ENCODE assay signal across 18 cellular contexts in genomic region chr4:184806711-184807110, GRCh38.
"Had no signal": no experiment of that assay in that cellular context is flagged by ENCODE, and none has a peak within 500 bp of the region (broad histone marks: within the 10 kb centered on the region; RNA-seq: fewer than 3 reads in every experiment).

No MANE protein-coding gene starts in this region.

- ATAC-seq: activated CD8-positive, alpha-beta memory T cell treated with anti-CD3 and anti-CD28 coated beads, Interleukin-2, amount 10 ng/mL, durations not matched to agents 7 days and 5 days had no signal

- H3K9me3 Mint-ChIP-seq: activated B cell treated with CpG ODN at 0.5 μM for 24 hours; activated CD4-positive, alpha-beta memory T cell treated with anti-CD3 and anti-CD28 coated beads, Interleukin-2, amount 10 ng/mL, durations not matched to agents 7 days and 5 days; activated naive CD8-positive, alpha-beta T cell treated with anti-CD3 and anti-CD28 coated beads for 36 hours; nephron; T-helper 2 cell treated with Interferon-gamma antibody and Interleukin-4, amounts not matched to agents 5 μg/mL and 100 μg/mL, for 36 hours had no signal

- H3K4me1 Mint-ChIP-seq: activated CD8-positive, alpha-beta memory T cell treated with anti-CD3 and anti-CD28 coated beads, Interleukin-2, amount 10 ng/mL, durations not matched to agents 7 days and 5 days had no signal

- H3K4me3 Mint-ChIP-seq: activated B cell treated with CpG ODN at 0.5 μM for 24 hours; activated CD4-positive, alpha-beta memory T cell treated with anti-CD3 and anti-CD28 coated beads, Interleukin-2, amount 10 ng/mL, durations not matched to agents 7 days and 5 days; activated CD8-positive, alpha-beta memory T cell treated with anti-CD3 and anti-CD28 coated beads, Interleukin-2, amount 10 ng/mL, durations not matched to agents 7 days and 5 days; activated naive CD8-positive, alpha-beta T cell treated with anti-CD3 and anti-CD28 coated beads for 36 hours; nephron; T-helper 2 cell treated with Interferon-gamma antibody and Interleukin-4, amounts not matched to agents 5 μg/mL and 100 μg/mL, for 36 hours had no signal

- H3K36me3 Mint-ChIP-seq: activated CD8-positive, alpha-beta memory T cell treated with anti-CD3 and anti-CD28 coated beads, Interleukin-2, amount 10 ng/mL, durations not matched to agents 7 days and 5 days had no signal

- H3K27ac ChIP-seq: brain microvascular endothelial cell, tibial artery, uterus had no signal

- H3K27me3 ChIP-seq: brain microvascular endothelial cell, stomach, tibial artery, uterus had no signal

- H3K4me3 ChIP-seq: stomach, tibial artery, uterus had no signal

- H3K36me3 ChIP-seq: brain microvascular endothelial cell, uterus had no signal

- H3K9me3 ChIP-seq: SK-N-SH, stomach, tibial artery, uterus had no signal

- H3K27ac Mint-ChIP-seq: activated CD4-positive, alpha-beta memory T cell treated with anti-CD3 and anti-CD28 coated beads, Interleukin-2, amount 10 ng/mL, durations not matched to agents 7 days and 5 days; activated CD8-positive, alpha-beta memory T cell treated with anti-CD3 and anti-CD28 coated beads, Interleukin-2, amount 10 ng/mL, durations not matched to agents 7 days and 5 days; activated naive CD8-positive, alpha-beta T cell treated with anti-CD3 and anti-CD28 coated beads for 36 hours; T-helper 2 cell treated with Interferon-gamma antibody and Interleukin-4, amounts not matched to agents 5 μg/mL and 100 μg/mL, for 36 hours had no signal

- H3K27me3 Mint-ChIP-seq: activated B cell treated with CpG ODN at 0.5 μM for 24 hours; activated CD4-positive, alpha-beta memory T cell treated with anti-CD3 and anti-CD28 coated beads, Interleukin-2, amount 10 ng/mL, durations not matched to agents 7 days and 5 days; activated CD8-positive, alpha-beta memory T cell treated with anti-CD3 and anti-CD28 coated beads, Interleukin-2, amount 10 ng/mL, durations not matched to agents 7 days and 5 days; activated naive CD8-positive, alpha-beta T cell treated with anti-CD3 and anti-CD28 coated beads for 36 hours had no signal

- DNase-seq: activated B cell treated with CpG ODN at 0.5 μM for 24 hours; activated CD4-positive, alpha-beta memory T cell treated with anti-CD3 and anti-CD28 coated beads, Interleukin-2, amount 10 ng/mL, durations not matched to agents 7 days and 5 days; activated CD4-positive, alpha-beta T cell treated with anti-CD3 and anti-CD28 coated beads for 48 hours; activated CD8-positive, alpha-beta memory T cell treated with anti-CD3 and anti-CD28 coated beads, Interleukin-2, amount 10 ng/mL, durations not matched to agents 7 days and 5 days; activated naive CD4-positive, alpha-beta T cell; activated naive CD8-positive, alpha-beta T cell treated with anti-CD3 and anti-CD28 coated beads for 36 hours; brain microvascular endothelial cell; central memory CD4-positive, alpha-beta T cell; erythroblast; small intestine; stimulated activated CD4-positive, alpha-beta T cell treated with anti-CD3 and anti-CD28 coated beads, Interleukin-15, amount 100 ng/mL, for 24 hours; stimulated activated CD4-positive, alpha-beta T cell treated with anti-CD3 and anti-CD28 coated beads, Interleukin-2, amount 100 ng/mL, for 48 hours; uterus had no signal
